Comparison of ENCODE assay signal across 9 cellular contexts in genomic region chr19:17385878-17386611, GRCh38. TPM values are rescaled to one million over a fixed set of nuclear protein-coding genes. Genes with fewer than 3 reads are reported as not detected.
DNase-seq lines count a peak whose midpoint lies in the region; ATAC-seq, FAIRE-seq and TF ChIP-seq lines count a peak whose summit lies in the region.
"Had no signal": no experiment of that assay in that cellular context is flagged by ENCODE, and none has a peak within 500 bp of the region (broad histone marks: within the 10 kb centered on the region; RNA-seq: fewer than 3 reads in every experiment).

No MANE protein-coding gene starts in this region.

- TF ChIP-seq POLR2A in body of pancreas (IDR thresholded peaks at IDR 0.05), result no peak

- H3K79me2 ChIP-seq in Karpas-422 (ENCODE audit: low read length), result no peaks in the 10 kb centered on the region

- no peaks in the 10 kb centered on the region for H3K9me3 ChIP-seq in Karpas-422 (ENCODE audit: low read length)
- peaks cover 0 to 10% (median 0%) of the 10 kb centered on the region in 3 donors for H3K9me3 ChIP-seq in body of pancreas
- no peaks in the 10 kb centered on the region for H3K9me3 ChIP-seq in kidney (ENCODE audit: control insufficient read depth in 1 of 2, low read length in 2 of 2)

- TF ChIP-seq CTCF in body of pancreas (IDR thresholded peaks at IDR 0.05) (peak; percentile 61 to 88 (median 72)), kidney (IDR thresholded peaks at IDR 0.05; ENCODE audit: borderline replicate concordance, extremely low read depth, insufficient read depth) (peak; percentile 80)

- H3K27ac ChIP-seq in Karpas-422 (ENCODE audit: low read length) (no peak overlapping the region), body of pancreas (no peak overlapping the region), kidney (ENCODE audit: low read depth in 2 of 2, low read length in 2 of 2) (no peak overlapping the region)

- no peak overlapping the region for H3K27ac Mint-ChIP-seq in T-helper 2 cell treated with Interferon-gamma antibody and Interleukin-4, amounts not matched to agents 5 μg/mL and 100 μg/mL, for 36 hours

- H3K9ac ChIP-seq in Karpas-422 (ENCODE audit: low read length), result no peak overlapping the region
- H3K9ac ChIP-seq in kidney (ENCODE audit: low read length in 2 of 2), result no peak overlapping the region

- intact Hi-C loops in body of pancreas (cut with DNase I) (no loop called here), kidney (cut with DNase I) (no loop called here)

- H3K9me3 Mint-ChIP-seq in T-helper 2 cell treated with Interferon-gamma antibody and Interleukin-4, amounts not matched to agents 5 μg/mL and 100 μg/mL, for 36 hours, result peaks cover 4% of the 10 kb centered on the region

- no peak overlapping the region for H3K4me3 ChIP-seq in Karpas-422 (ENCODE audit: low read length)
- H3K4me3 ChIP-seq in body of pancreas, result no peak overlapping the region
- no peak overlapping the region for H3K4me3 ChIP-seq in kidney (ENCODE audit: low read length in 2 of 2)

- H3K4me1 ChIP-seq in Karpas-422 (ENCODE audit: low read length), result peaks cover 12% of the 10 kb centered on the region
- H3K4me1 ChIP-seq in body of pancreas, result peaks cover 17% of the 10 kb centered on the region
- H3K4me1 ChIP-seq in kidney (ENCODE audit: control insufficient read depth in 1 of 2, insufficient read depth in 1 of 2, low read depth in 1 of 2, low read length in 2 of 2), result peaks cover 0 to 3% of the 10 kb centered on the region in 2 donors

- no peaks in the 10 kb centered on the region for H3K9me2 ChIP-seq in Karpas-422 (replicated peaks; ENCODE audit: insufficient read depth, low read length)

- peaks cover 18% of the 10 kb centered on the region for H3K27me3 Mint-ChIP-seq in T-helper 2 cell treated with Interferon-gamma antibody and Interleukin-4, amounts not matched to agents 5 μg/mL and 100 μg/mL, for 36 hours (ENCODE audit: low read depth)

- FAIRE-seq in kidney (lab: Jason Lieb, UNC), result no peak

- no peak overlapping the region for H3K4me3 Mint-ChIP-seq in T-helper 2 cell treated with Interferon-gamma antibody and Interleukin-4, amounts not matched to agents 5 μg/mL and 100 μg/mL, for 36 hours

- WGBS in body of pancreas, 2 donors, result 31 to 60% methylated on average over 7 to 20 of the region's 20 CpGs

- ATAC-seq in body of pancreas, result peak; percentile 66
- no peak for ATAC-seq in HG02623 (IDR thresholded peaks at IDR 0.05; ENCODE audit: unreplicated experiment)

- DNase-seq in DMS114 treated with DMSO at 0.1 percent for 48 hours (lab: John Stamatoyannopoulos, UW; ENCODE audit: unreplicated experiment) (peak; percentile 43), Karpas-422 (peak; percentile 88), body of pancreas (peak; percentile 53 to 65 (median 56)), kidney (peak; percentile 88), DMS153 (lab: John Stamatoyannopoulos, UW) (no peak)
- peak; percentile 50 for DNase-seq in T-helper 2 cell treated with Interferon-gamma antibody and Interleukin-4, amounts not matched to agents 5 μg/mL and 100 μg/mL, for 36 hours (ENCODE audit: low spot score)
- peak; percentile 44 to 64 for DNase-seq in stimulated activated CD4-positive, alpha-beta T cell treated with anti-CD3 and anti-CD28 coated beads, Interleukin-4, amount 100 ng/mL, for 4 hours

- no peaks in the 10 kb centered on the region for H3K27me3 ChIP-seq in Karpas-422 (ENCODE audit: low read length)
- no peaks in the 10 kb centered on the region for H3K27me3 ChIP-seq in body of pancreas

- H3K4me1 Mint-ChIP-seq in T-helper 2 cell treated with Interferon-gamma antibody and Interleukin-4, amounts not matched to agents 5 μg/mL and 100 μg/mL, for 36 hours (ENCODE audit: low read depth), result peaks cover 9% of the 10 kb centered on the region

- H3K36me3 ChIP-seq in Karpas-422 (ENCODE audit: insufficient read depth, low read length) (no peaks in the 10 kb centered on the region), body of pancreas (replicated peaks in 1 of 2; ENCODE audit: insufficient read depth in 1 of 2, low read depth in 2 of 2) (no peaks in the 10 kb centered on the region), kidney (ENCODE audit: control insufficient read depth in 1 of 2, insufficient read depth in 2 of 2, low read length in 2 of 2) (no peaks in the 10 kb centered on the region)

- H4K20me1 ChIP-seq in Karpas-422 (ENCODE audit: insufficient read depth, low read depth, low read length), result no peaks in the 10 kb centered on the region

- H2AFZ ChIP-seq in Karpas-422 (ENCODE audit: low read length), result no peak overlapping the region

- no peak overlapping the region for H3K4me2 ChIP-seq in Karpas-422 (ENCODE audit: low read depth, low read length, poor library complexity, severe bottlenecking)

- H3K36me3 Mint-ChIP-seq in T-helper 2 cell treated with Interferon-gamma antibody and Interleukin-4, amounts not matched to agents 5 μg/mL and 100 μg/mL, for 36 hours (ENCODE audit: low read depth), result no peaks in the 10 kb centered on the region

RNA-seq across cellular contexts. Expression of gene CCDC194, which starts 8.0 kb away (rescaled TPM):
- total RNA-seq in Karpas-422 (2014; rRNA removed; shearing (Covaris generic); ENCODE audit: low replicate concordance), result 4.1 and 9.3 TPM in 2 replicates
- total RNA-seq in body of pancreas, result not detected
- 0.57 TPM for total RNA-seq in kidney
- polyA plus RNA-seq in kidney (ENCODE audit: insufficient read depth, low read depth, low replicate concordance), result not detected

RNA-seq across cellular contexts. Expression of gene PLVAP, which starts 8.9 kb away (rescaled TPM):
- total RNA-seq in Karpas-422 (2014; rRNA removed; shearing (Covaris generic); ENCODE audit: low replicate concordance), result 0.22 and 0.41 TPM in 2 replicates
- 10 to 100 TPM; 37.9 to 49.8 TPM for total RNA-seq in body of pancreas
- 195 TPM for total RNA-seq in kidney
- polyA plus RNA-seq in kidney (ENCODE audit: insufficient read depth, low read depth, low replicate concordance), result 148 TPM
- total RNA-seq: T-helper 2 cell treated with Interferon-gamma antibody and Interleukin-4, amounts not matched to agents 100 ng/mL and 5 ng/mL, for 36 hours had no signal

RNA-seq across cellular contexts. Expression of gene BST2, which starts 19.4 kb away (rescaled TPM):
- total RNA-seq in Karpas-422 (2014; rRNA removed; shearing (Covaris generic); ENCODE audit: low replicate concordance), result 56.2 and 156 TPM in 2 replicates
- total RNA-seq in body of pancreas (10 to 100 TPM; 34.3 to 43.6 TPM), kidney (89.6 TPM)
- 250 TPM for polyA plus RNA-seq in kidney (ENCODE audit: insufficient read depth, low read depth, low replicate concordance)

RNA-seq across cellular contexts. Expression of gene MVB12A, which starts 33.8 kb away (rescaled TPM):
- total RNA-seq in Karpas-422 (2014; rRNA removed; shearing (Covaris generic); ENCODE audit: low replicate concordance), result 44.7 and 55.2 TPM in 2 replicates
- total RNA-seq in body of pancreas (10 to 100 TPM; 33.3 to 34.8 TPM), kidney (57.6 TPM)
- polyA plus RNA-seq in kidney (ENCODE audit: insufficient read depth, low read depth, low replicate concordance), result 88.3 TPM

RNA-seq across cellular contexts. Expression of gene GTPBP3, which starts 48.7 kb away (rescaled TPM):
- total RNA-seq in Karpas-422 (2014; rRNA removed; shearing (Covaris generic); ENCODE audit: low replicate concordance), result 29.3 and 88.1 TPM in 2 replicates
- total RNA-seq in body of pancreas (100 to 1,000 TPM in 1 of 2 donors, 10 to 100 TPM in 1; 13.7 to 127 TPM), kidney (20.4 TPM)
- polyA plus RNA-seq in kidney (ENCODE audit: insufficient read depth, low read depth, low replicate concordance), result 11.0 TPM

Comparison
In these comparisons a context has a peak if more than half of its experiments do, and no peak if none do; other contexts are left out.
1. RNA of gene PLVAP, which starts 8.9 kb away (total RNA-seq): 195 TPM in kidney (single experiment) and 37.9 to 49.8 TPM in body of pancreas; 0.22 to 0.41 TPM in Karpas-422; every median in the first group is over 10 times any median in the second.